Comparison of ENCODE assay signal across 13 cellular contexts in the genomic region with DNA sequence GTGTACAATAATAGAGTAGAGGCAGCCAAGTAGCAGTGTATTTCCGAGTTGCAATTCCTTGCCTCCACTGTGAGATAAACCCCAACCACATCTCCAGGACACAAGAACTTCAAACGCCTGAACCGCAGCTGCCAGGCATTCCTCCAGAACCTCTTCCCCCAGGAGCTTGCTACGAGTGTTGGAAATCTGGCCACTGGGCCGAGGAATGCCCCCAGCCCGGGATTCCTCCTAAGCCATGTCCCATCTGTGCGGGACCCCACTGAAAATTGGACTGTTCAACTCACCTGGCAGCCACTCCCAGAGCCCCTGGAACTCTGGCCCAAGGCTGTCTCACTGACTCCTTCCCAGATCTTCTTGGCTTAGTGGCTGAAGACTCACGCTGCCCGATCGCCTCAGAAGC. TPM values are rescaled to one million over a fixed set of nuclear protein-coding genes. Genes with fewer than 3 reads are reported as not detected.
"Had no signal": no experiment of that assay in that cellular context is flagged by ENCODE, and none has a peak within 500 bp of the region (broad histone marks: within the 10 kb centered on the region; RNA-seq: fewer than 3 reads in every experiment).

No MANE protein-coding gene starts in this region.

RNA-seq across cellular contexts. Expression of gene PRRT1B, which starts 3.9 kb away (rescaled TPM):
- total RNA-seq: activated B cell treated with CpG ODN at 0.5 μM for 24 hours; activated CD4-positive, alpha-beta memory T cell treated with anti-CD3 and anti-CD28 coated beads for 36 hours; activated CD4-positive, alpha-beta memory T cell treated with anti-CD3 and anti-CD28 coated beads, Interleukin-2, amount 10 ng/mL, durations not matched to agents 7 days and 5 days; activated CD4-positive, alpha-beta T cell treated with anti-CD3 and anti-CD28 coated beads for 36 hours; activated CD4-positive, alpha-beta T cell treated with anti-CD3 and anti-CD28 coated beads, Interleukin-2, amount 10 ng/mL, durations not matched to agents 24 days and 14 days; activated CD4-positive, alpha-beta T cell treated with anti-CD3 and anti-CD28 coated beads, Interleukin-2, amount 10 ng/mL, durations not matched to agents 7 days and 5 days; activated CD8-positive, alpha-beta memory T cell treated with anti-CD3 and anti-CD28 coated beads for 36 hours; activated CD8-positive, alpha-beta memory T cell treated with anti-CD3 and anti-CD28 coated beads, Interleukin-2, amount 10 ng/mL, durations not matched to agents 7 days and 5 days; activated CD8-positive, alpha-beta T cell treated with anti-CD3 and anti-CD28 coated beads for 36 hours; activated CD8-positive, alpha-beta T cell treated with anti-CD3 and anti-CD28 coated beads, Interleukin-2, amount 10 ng/mL, durations not matched to agents 7 days and 5 days; T-cell; T-helper 1 cell treated with Interleukin-12 subunit alpha and Interleukin-12 subunit beta and Interleukin-4 antibody, amounts not matched to agents 30 ng/mL and 1 ng/mL, for 36 hours; T-helper 2 cell treated with Interferon-gamma antibody and Interleukin-4, amounts not matched to agents 100 ng/mL and 5 ng/mL, for 36 hours had no signal
